ENCODE assay signal across 13 cellular contexts in the genomic region with DNA sequence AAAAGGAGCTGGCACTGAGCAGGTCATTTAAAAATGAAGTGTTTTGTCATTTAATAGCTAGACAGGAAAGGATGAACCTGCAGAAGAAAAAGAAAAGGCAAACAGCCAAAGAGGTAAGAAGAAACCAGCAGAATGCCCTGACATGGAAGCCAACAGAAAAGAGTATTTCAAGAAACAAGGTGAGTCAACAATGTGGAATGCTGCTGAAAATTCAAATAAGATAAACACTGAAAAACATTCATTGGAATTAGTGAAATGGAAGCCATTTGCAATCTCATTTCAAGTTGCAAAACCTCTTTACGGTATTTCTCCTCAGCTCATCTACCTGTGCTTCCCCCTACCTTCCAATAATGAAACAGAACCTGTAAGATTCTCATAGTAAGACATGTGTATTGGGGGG. TPM values are rescaled to one million over a fixed set of nuclear protein-coding genes. Genes with fewer than 3 reads are reported as not detected.
DNase-seq lines count a peak whose midpoint lies in the region; ATAC-seq and TF ChIP-seq lines count a peak whose summit lies in the region.
"Had no signal": no experiment of that assay in that cellular context is flagged by ENCODE, and none has a peak within 500 bp of the region (broad histone marks: within the 10 kb centered on the region; RNA-seq: fewer than 3 reads in every experiment).

No MANE protein-coding gene starts in this region.

- H3K79me2 ChIP-seq in fibroblast of lung (ENCODE audit: control insufficient read depth, insufficient read depth, low read length) (no peaks in the 10 kb centered on the region), trophoblast cell (ENCODE audit: control insufficient read depth, insufficient read depth, low read length, poor library complexity) (no peaks in the 10 kb centered on the region)

- no peak overlapping the region for H4K91ac ChIP-seq in trophoblast cell (ENCODE audit: low read depth, low read length)

- no peaks in the 10 kb centered on the region for H4K20me1 ChIP-seq in fibroblast of lung (ENCODE audit: control insufficient read depth, extremely low read depth, insufficient read depth, low read length)

- H3K9me3 ChIP-seq in fibroblast of lung (ENCODE audit: control insufficient read depth, insufficient read depth, low read depth, low read length) (no peaks in the 10 kb centered on the region), trophoblast cell (ENCODE audit: insufficient read depth, low read depth, low read length) (no peaks in the 10 kb centered on the region)
- H3K9me3 ChIP-seq: esophagus muscularis mucosa had no signal

- H2AK5ac ChIP-seq in trophoblast cell (ENCODE audit: low read length) = no peak overlapping the region

- WGBS in trophoblast cell (ENCODE audit: extremely low coverage, insufficient coverage, insufficient read length) = no CpG with 5 or more reads among the region's 1 CpG

- no peak overlapping the region for H4K8ac ChIP-seq in trophoblast cell (ENCODE audit: low read depth, low read length)

- DNase-seq in H4 (ENCODE audit: low spot score) (peak; percentile 47), fibroblast of lung (ENCODE audit: low read depth in 2 of 2) (peak; percentile 72 to 75), trophoblast cell (peak; percentile 9 to 88), NCI-H524 (lab: John Stamatoyannopoulos, UW) (no peak), chondrocyte (ENCODE audit: low spot score) (no peak)
- no peak for DNase-seq in activated naive CD4-positive, alpha-beta T cell treated with anti-CD3 and anti-CD28 coated beads, Interleukin-2, amount 10 ng/mL, durations not matched to agents 7 days and 5 days
- DNase-seq: activated CD8-positive, alpha-beta memory T cell treated with anti-CD3 and anti-CD28 coated beads, Interleukin-2, amount 50 U/mL, for 4 hours had no signal

- H3K27me3 Mint-ChIP-seq in activated naive CD4-positive, alpha-beta T cell treated with anti-CD3 and anti-CD28 coated beads, Interleukin-2, amount 10 ng/mL, durations not matched to agents 7 days and 5 days = no peaks in the 10 kb centered on the region
- no peaks in the 10 kb centered on the region for H3K27me3 Mint-ChIP-seq in chondrocyte (ENCODE audit: low read depth)

- ATAC-seq in SK-N-SH treated with all-trans-retinoic acid at 6 μM for 48 hours (peak; percentile 74), HG03457 (IDR thresholded peaks at IDR 0.05; ENCODE audit: unreplicated experiment) (no peak)
- ATAC-seq: HepG2 had no signal

- H3K27me3 ChIP-seq in fibroblast of lung (ENCODE audit: control insufficient read depth, insufficient read depth, low read length) = no peaks in the 10 kb centered on the region
- H3K27me3 ChIP-seq in trophoblast cell (ENCODE audit: insufficient read depth, low read length) = no peaks in the 10 kb centered on the region
- H3K27me3 ChIP-seq: esophagus muscularis mucosa had no signal

- CTCF ChIA-PET in activated naive CD4-positive, alpha-beta T cell treated with anti-CD3 and anti-CD28 coated beads, Interleukin-2, amount 10 ng/mL, durations not matched to agents 7 days and 5 days (lab: Charles Lee) = interaction anchor here (0.5 to 1.0 kb wide), 2 partner anchors 92 to 283 kb away, joined by 3 read pairs; no protein-coding TSS in a partner anchor

- H2AFZ ChIP-seq in fibroblast of lung (ENCODE audit: low read length) (peak overlapping the region; percentile 52), trophoblast cell (ENCODE audit: insufficient read depth, low read length, poor library complexity) (no peak overlapping the region)

- H3K27ac ChIP-seq in fibroblast of lung (ENCODE audit: insufficient read depth, low read length) = no peak overlapping the region
- H3K27ac ChIP-seq in trophoblast cell (ENCODE audit: low read depth, low read length) = no peak overlapping the region
- H3K27ac ChIP-seq: esophagus muscularis mucosa had no signal

- TF ChIP-seq CTCF in fibroblast of lung (conservative IDR thresholded peaks at IDR 0.05 in 1 of 2, IDR thresholded peaks at IDR 0.05 in 1 of 2; ENCODE audit: low read depth in 1 of 2, low read length in 2 of 2) = no peak
- TF ChIP-seq CTCF in chondrocyte (IDR thresholded peaks at IDR 0.05) = no peak

- no peaks in the 10 kb centered on the region for H3K4me1 Mint-ChIP-seq in activated naive CD4-positive, alpha-beta T cell treated with anti-CD3 and anti-CD28 coated beads, Interleukin-2, amount 10 ng/mL, durations not matched to agents 7 days and 5 days
- H3K4me1 Mint-ChIP-seq in chondrocyte (ENCODE audit: low read depth) = peaks cover 27% of the 10 kb centered on the region

- H4K12ac ChIP-seq in trophoblast cell (ENCODE audit: low read depth, low read length) = no peak overlapping the region

- H3K18ac ChIP-seq in trophoblast cell (ENCODE audit: low read length) = no peak overlapping the region

- no peak overlapping the region for H3K23ac ChIP-seq in trophoblast cell (ENCODE audit: low read length)

- H3K27ac Mint-ChIP-seq in activated naive CD4-positive, alpha-beta T cell treated with anti-CD3 and anti-CD28 coated beads, Interleukin-2, amount 10 ng/mL, durations not matched to agents 7 days and 5 days = no peak overlapping the region
- no peak overlapping the region for H3K27ac Mint-ChIP-seq in chondrocyte (ENCODE audit: unreplicated experiment)
- H3K27ac Mint-ChIP-seq: activated naive CD8-positive, alpha-beta T cell; mesothelial cell of epicardium had no signal

- H3K36me3 Mint-ChIP-seq in activated naive CD4-positive, alpha-beta T cell treated with anti-CD3 and anti-CD28 coated beads, Interleukin-2, amount 10 ng/mL, durations not matched to agents 7 days and 5 days = no peaks in the 10 kb centered on the region
- peaks cover 22% of the 10 kb centered on the region for H3K36me3 Mint-ChIP-seq in chondrocyte (ENCODE audit: low read depth)
- H3K36me3 Mint-ChIP-seq: activated naive CD8-positive, alpha-beta T cell had no signal

- no peak overlapping the region for H3K4ac ChIP-seq in trophoblast cell (ENCODE audit: low read depth, low read length)

- no peaks in the 10 kb centered on the region for H3K9me3 Mint-ChIP-seq in activated naive CD4-positive, alpha-beta T cell treated with anti-CD3 and anti-CD28 coated beads, Interleukin-2, amount 10 ng/mL, durations not matched to agents 7 days and 5 days
- peaks cover 6% of the 10 kb centered on the region for H3K9me3 Mint-ChIP-seq in chondrocyte (ENCODE audit: low read depth)

- no peaks in the 10 kb centered on the region for H3K79me1 ChIP-seq in trophoblast cell (ENCODE audit: low read length)

- H2BK5ac ChIP-seq in trophoblast cell (ENCODE audit: low read depth, low read length, poor library complexity) = no peak overlapping the region

- H2BK120ac ChIP-seq in trophoblast cell (ENCODE audit: insufficient read depth, low read length, poor library complexity) = no peak overlapping the region

- H3K4me3 ChIP-seq in fibroblast of lung (replicated peaks in 1 of 4; ENCODE audit: control extremely low read depth in 1 of 4, insufficient read depth in 1 of 4, low read depth in 3 of 4, low read length in 4 of 4) = no peak overlapping the region
- H3K4me3 ChIP-seq in trophoblast cell (ENCODE audit: low read depth, low read length) = no peak overlapping the region
- H3K4me3 ChIP-seq: esophagus muscularis mucosa had no signal

- H3K4me3 Mint-ChIP-seq in activated naive CD4-positive, alpha-beta T cell treated with anti-CD3 and anti-CD28 coated beads, Interleukin-2, amount 10 ng/mL, durations not matched to agents 7 days and 5 days = no peak overlapping the region
- no peak overlapping the region for H3K4me3 Mint-ChIP-seq in chondrocyte (ENCODE audit: unreplicated experiment)
- H3K4me3 Mint-ChIP-seq: activated naive CD8-positive, alpha-beta T cell; mesothelial cell of epicardium had no signal

- no peak overlapping the region for H3K14ac ChIP-seq in trophoblast cell (ENCODE audit: low read length)

- H3K36me3 ChIP-seq in fibroblast of lung (ENCODE audit: control insufficient read depth, insufficient read depth, low read length) (no peaks in the 10 kb centered on the region), trophoblast cell (ENCODE audit: control insufficient read depth in 1 of 2, insufficient read depth in 2 of 2, low read length in 2 of 2) (no peaks in the 10 kb centered on the region)

- H3K9ac ChIP-seq in fibroblast of lung (ENCODE audit: insufficient read depth, low read length) (no peak overlapping the region), trophoblast cell (ENCODE audit: low read length) (no peak overlapping the region)

- peak overlapping the region; percentile 21 for H3K4me2 ChIP-seq in fibroblast of lung (ENCODE audit: extremely low read depth, insufficient read depth, low read length)
- H3K4me2 ChIP-seq in trophoblast cell (ENCODE audit: low read length) = no peak overlapping the region

- H3K4me1 ChIP-seq in fibroblast of lung (ENCODE audit: control insufficient read depth, extremely low read depth, insufficient read depth, low read length) = no peaks in the 10 kb centered on the region
- H3K4me1 ChIP-seq in trophoblast cell (ENCODE audit: control insufficient read depth in 1 of 2, insufficient read depth in 2 of 2, low read length in 2 of 2) = peaks cover 2 to 3% of the 10 kb centered on the region in 2 experiments

- no peak overlapping the region for H2BK12ac ChIP-seq in trophoblast cell (ENCODE audit: low read length)

TF ChIP-seq in SK-N-SH treated with all-trans-retinoic acid at 6 μM for 48 hours, 23 proteins besides CTCF, POLR2A, EP300 and RAD21 (continues in another document):
- TF ChIP-seq OSR1 (CRISPR knock-in tag; IDR thresholded peaks at IDR 0.05) (no peak), ISL1 (CRISPR knock-in tag; IDR thresholded peaks at IDR 0.05) (peak; percentile 16; the same call in 1 of the 2 replicates)

RNA-seq across cellular contexts. Expression of a gene that starts 59.6 kb away (rescaled TPM):
- total RNA-seq in H4 (2014; rRNA removed; shearing (Covaris generic)) = 1.3 and 1.6 TPM in 2 replicates
- total RNA-seq in fibroblast of lung = 3.6 and 4.6 TPM in 2 replicates
- 4.0 and 6.9 TPM in 2 replicates for polyA plus RNA-seq in fibroblast of lung
- polyA plus RNA-seq in fibroblast of lung (2012) = 2.5 and 4.0 TPM in 2 replicates
- polyA minus RNA-seq in fibroblast of lung (ENCODE audit: low replicate concordance) = 0.43 TPM in 1 of 2 replicates, not detected in the other
- polyA plus RNA-seq in trophoblast cell (2013) = 4.5 and 4.7 TPM in 2 replicates
- 6.4 to 7.8 TPM (median 6.5 TPM) in 3 replicates for total RNA-seq in chondrocyte

RNA-seq across cellular contexts. Expression of a gene that starts 59.7 kb away (rescaled TPM):
- total RNA-seq in H4 (2014; rRNA removed; shearing (Covaris generic)) = 19.9 and 33.3 TPM in 2 replicates
- total RNA-seq in fibroblast of lung (69.2 and 71.9 TPM in 2 replicates), chondrocyte (130 to 159 TPM (median 135 TPM) in 3 replicates)
- 74.0 and 107 TPM in 2 replicates for polyA plus RNA-seq in fibroblast of lung
- 66.3 and 83.0 TPM in 2 replicates for polyA plus RNA-seq in fibroblast of lung (2012)
- 33.9 and 54.3 TPM in 2 replicates for polyA minus RNA-seq in fibroblast of lung (ENCODE audit: low replicate concordance)
- 77.9 and 79.8 TPM in 2 replicates for polyA plus RNA-seq in trophoblast cell (2013)

Comparison
In these comparisons a context has a peak if more than half of its experiments do, and no peak if none do; other contexts are left out.
1. DNase-seq: peak in H4 (single experiment), fibroblast of lung (2 of 2) and trophoblast cell (2 of 2); none in NCI-H524 (0 of 2), activated naive CD4-positive, alpha-beta T cell treated with anti-CD3 and anti-CD28 coated beads, Interleukin-2, amount 10 ng/mL, durations not matched to agents 7 days and 5 days (single experiment) and chondrocyte (single experiment).